In the genomic region with DNA sequence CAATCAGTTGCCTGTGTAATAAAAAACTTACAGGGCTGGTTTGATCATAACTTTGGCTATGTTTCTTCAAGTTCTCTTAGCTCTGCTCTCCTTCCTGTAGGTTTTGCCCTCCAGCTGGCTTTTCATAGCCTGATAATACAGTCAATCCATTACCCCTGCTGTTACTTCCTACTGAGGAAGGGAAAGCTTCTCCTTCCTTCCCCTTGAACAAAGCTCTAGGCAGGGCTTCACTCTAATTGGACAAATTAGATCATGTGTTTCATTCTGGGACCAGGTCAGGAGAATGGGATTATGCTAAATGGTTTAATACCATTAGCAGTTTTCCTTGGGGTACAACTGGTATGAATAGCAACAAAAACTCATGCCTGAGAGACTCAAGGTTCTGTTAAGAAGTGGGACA, we compare ENCODE assay signal across 21 cellular contexts.
"Had no signal": no experiment of that assay in that cellular context is flagged by ENCODE, and none has a peak within 500 bp of the region (broad histone marks: within the 10 kb centered on the region; RNA-seq: fewer than 3 reads in every experiment).

No MANE protein-coding gene starts in this region.

- H3K9me3 ChIP-seq: neutrophil, psoas muscle, right lobe of liver, tibial artery, upper lobe of left lung, uterus had no signal

- H3K27ac Mint-ChIP-seq: naive thymus-derived CD4-positive, alpha-beta T cell; nephron progenitor cell; stimulated activated effector memory CD8-positive, alpha-beta T cell treated with anti-CD3 and anti-CD28 coated beads, Interleukin-12 subunit alpha, Interleukin-12 subunit beta, amount 100 ng/mL, for 72 hours; stimulated activated naive CD8-positive, alpha-beta T cell treated with anti-CD3 and anti-CD28 coated beads, Interleukin-15, Interleukin-2, amounts not matched to agents 100 ng/mL and 50 ng/mL, for 24 hours had no signal

- H3K9me3 Mint-ChIP-seq: naive thymus-derived CD4-positive, alpha-beta T cell; nephron progenitor cell; stimulated activated effector memory CD8-positive, alpha-beta T cell treated with anti-CD3 and anti-CD28 coated beads, Interleukin-12 subunit alpha, Interleukin-12 subunit beta, amount 100 ng/mL, for 72 hours; stimulated activated naive CD8-positive, alpha-beta T cell treated with anti-CD3 and anti-CD28 coated beads, Interleukin-15, Interleukin-2, amounts not matched to agents 100 ng/mL and 50 ng/mL, for 24 hours had no signal

- H3K4me2 ChIP-seq: hepatocyte had no signal

- H2AFZ ChIP-seq: hepatocyte had no signal

- H3K4me3 Mint-ChIP-seq: naive thymus-derived CD4-positive, alpha-beta T cell; nephron progenitor cell; stimulated activated effector memory CD8-positive, alpha-beta T cell treated with anti-CD3 and anti-CD28 coated beads, Interleukin-12 subunit alpha, Interleukin-12 subunit beta, amount 100 ng/mL, for 72 hours; stimulated activated naive CD8-positive, alpha-beta T cell treated with anti-CD3 and anti-CD28 coated beads, Interleukin-15, Interleukin-2, amounts not matched to agents 100 ng/mL and 50 ng/mL, for 24 hours had no signal

- H3K4me1 ChIP-seq: psoas muscle, tibial artery, upper lobe of left lung, uterus had no signal

- H3K79me2 ChIP-seq: hepatocyte had no signal

- H3K36me3 Mint-ChIP-seq: naive thymus-derived CD4-positive, alpha-beta T cell; stimulated activated effector memory CD8-positive, alpha-beta T cell treated with anti-CD3 and anti-CD28 coated beads, Interleukin-12 subunit alpha, Interleukin-12 subunit beta, amount 100 ng/mL, for 72 hours had no signal

- ATAC-seq: left colon; left ventricle myocardium superior; naive thymus-derived CD4-positive, alpha-beta T cell; psoas muscle; right lobe of liver; stimulated activated effector memory CD8-positive, alpha-beta T cell treated with anti-CD3 and anti-CD28 coated beads, Interleukin-12 subunit alpha, Interleukin-12 subunit beta, amount 100 ng/mL, for 72 hours had no signal

- H3K36me3 ChIP-seq: neutrophil, right lobe of liver, tibial artery, upper lobe of left lung, uterus had no signal

- H3K27ac ChIP-seq: dorsolateral prefrontal cortex, hepatocyte, neutrophil, psoas muscle, right lobe of liver, tibial artery, upper lobe of left lung, uterus had no signal

- H3K27me3 ChIP-seq: right lobe of liver, upper lobe of left lung, uterus had no signal

- DNase-seq: dorsolateral prefrontal cortex; effector CD8-positive, alpha-beta T cell; foreskin melanocyte; head of caudate nucleus; left colon; left ventricle myocardium superior; naive thymus-derived CD4-positive, alpha-beta T cell; nephron progenitor cell; psoas muscle; retina; right lobe of liver; stimulated activated CD4-positive, alpha-beta T cell treated with anti-CD3 and anti-CD28 coated beads, Interleukin-4, amount 100 ng/mL, for 1 hour; stimulated activated CD8-positive, alpha-beta memory T cell treated with anti-CD3 and anti-CD28 coated beads, Interleukin-4, amount 100 ng/mL, for 48 hours; tibial artery; upper lobe of left lung; uterus had no signal

- H3K4me1 Mint-ChIP-seq: naive thymus-derived CD4-positive, alpha-beta T cell; stimulated activated effector memory CD8-positive, alpha-beta T cell treated with anti-CD3 and anti-CD28 coated beads, Interleukin-12 subunit alpha, Interleukin-12 subunit beta, amount 100 ng/mL, for 72 hours had no signal

- H3K4me3 ChIP-seq: dorsolateral prefrontal cortex, hepatocyte, lung, psoas muscle, right lobe of liver, tibial artery, upper lobe of left lung, uterus had no signal
